Comparison of ENCODE assay signal across 1 cellular context in genomic region chr17:64180674-64181073, GRCh38.
TF ChIP-seq lines count a peak whose summit lies in the region.

No MANE protein-coding gene starts in this region.

TF ChIP-seq in IMR-90, 13 proteins besides CTCF, POLR2A, EP300 and RAD21 (continued from another document):
- TF ChIP-seq BHLHE40 (IDR thresholded peaks at IDR 0.05; ENCODE audit: low read depth, low read length) (no peak), FOS (IDR thresholded peaks at IDR 0.05; ENCODE audit: low read depth, low read length) (no peak), SMC3 (IDR thresholded peaks at IDR 0.05; ENCODE audit: low read depth, low read length) (no peak), ELK1 (IDR thresholded peaks at IDR 0.05; ENCODE audit: borderline replicate concordance, low read depth, low read length) (no peak), CEBPB (IDR thresholded peaks at IDR 0.05; ENCODE audit: low read depth, low read length) (no peak)
